In the genomic region with DNA sequence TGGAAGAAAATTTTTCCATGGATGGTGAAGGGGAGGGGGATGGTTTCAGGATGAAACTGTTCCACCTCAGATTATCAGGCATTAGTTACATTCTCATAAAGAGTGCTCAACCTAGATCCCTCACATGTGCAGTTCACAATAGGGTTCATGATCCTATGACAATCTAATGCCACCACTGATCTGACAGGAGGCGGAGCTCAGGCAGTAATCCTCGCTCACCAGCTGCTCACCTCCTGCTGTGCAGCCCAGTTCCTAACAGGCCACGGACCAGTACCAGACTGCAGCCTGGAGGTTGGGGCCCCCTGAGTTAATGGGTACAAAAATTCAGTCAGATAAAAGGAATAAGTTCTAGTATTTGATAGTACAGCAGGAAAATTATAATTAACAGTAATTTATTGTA, we compare ENCODE assay signal across 1 cellular context.
TF ChIP-seq lines count a peak whose summit lies in the region.

No MANE protein-coding gene starts in this region.

TF ChIP-seq in HCT116, 20 proteins besides CTCF, POLR2A, EP300 and RAD21 (continued from another document):
- TF ChIP-seq, protein P1, sequence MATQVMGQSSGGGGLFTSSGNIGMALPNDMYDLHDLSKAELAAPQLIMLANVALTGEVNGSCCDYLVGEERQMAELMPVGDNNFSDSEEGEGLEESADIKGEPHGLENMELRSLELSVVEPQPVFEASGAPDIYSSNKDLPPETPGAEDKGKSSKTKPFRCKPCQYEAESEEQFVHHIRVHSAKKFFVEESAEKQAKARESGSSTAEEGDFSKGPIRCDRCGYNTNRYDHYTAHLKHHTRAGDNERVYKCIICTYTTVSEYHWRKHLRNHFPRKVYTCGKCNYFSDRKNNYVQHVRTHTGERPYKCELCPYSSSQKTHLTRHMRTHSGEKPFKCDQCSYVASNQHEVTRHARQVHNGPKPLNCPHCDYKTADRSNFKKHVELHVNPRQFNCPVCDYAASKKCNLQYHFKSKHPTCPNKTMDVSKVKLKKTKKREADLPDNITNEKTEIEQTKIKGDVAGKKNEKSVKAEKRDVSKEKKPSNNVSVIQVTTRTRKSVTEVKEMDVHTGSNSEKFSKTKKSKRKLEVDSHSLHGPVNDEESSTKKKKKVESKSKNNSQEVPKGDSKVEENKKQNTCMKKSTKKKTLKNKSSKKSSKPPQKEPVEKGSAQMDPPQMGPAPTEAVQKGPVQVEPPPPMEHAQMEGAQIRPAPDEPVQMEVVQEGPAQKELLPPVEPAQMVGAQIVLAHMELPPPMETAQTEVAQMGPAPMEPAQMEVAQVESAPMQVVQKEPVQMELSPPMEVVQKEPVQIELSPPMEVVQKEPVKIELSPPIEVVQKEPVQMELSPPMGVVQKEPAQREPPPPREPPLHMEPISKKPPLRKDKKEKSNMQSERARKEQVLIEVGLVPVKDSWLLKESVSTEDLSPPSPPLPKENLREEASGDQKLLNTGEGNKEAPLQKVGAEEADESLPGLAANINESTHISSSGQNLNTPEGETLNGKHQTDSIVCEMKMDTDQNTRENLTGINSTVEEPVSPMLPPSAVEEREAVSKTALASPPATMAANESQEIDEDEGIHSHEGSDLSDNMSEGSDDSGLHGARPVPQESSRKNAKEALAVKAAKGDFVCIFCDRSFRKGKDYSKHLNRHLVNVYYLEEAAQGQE (IDR thresholded peaks at IDR 0.05; ENCODE audit: low read depth) = no peak
- TF ChIP-seq SP1 (IDR thresholded peaks at IDR 0.05; ENCODE audit: low read depth) = no peak
- TF ChIP-seq SIN3A (IDR thresholded peaks at IDR 0.05; ENCODE audit: low read depth) = no peak
- no peak for TF ChIP-seq EZH2 (IDR thresholded peaks at IDR 0.05)
- TF ChIP-seq JUND (IDR thresholded peaks at IDR 0.05) = no peak
- TF ChIP-seq SRF (IDR thresholded peaks at IDR 0.05; ENCODE audit: low read depth) = no peak
